In genomic region chr16:1610841-1611653, GRCh38 we compare ENCODE assay signal across 8 cellular contexts. TPM values are rescaled to one million over a fixed set of nuclear protein-coding genes. Genes with fewer than 3 reads are reported as not detected.
DNase-seq lines count a peak whose midpoint lies in the region; ATAC-seq and TF ChIP-seq lines count a peak whose summit lies in the region.

No MANE protein-coding gene starts in this region.

- H2AK5ac ChIP-seq in mesendoderm (ENCODE audit: low read length): no peak overlapping the region

- H4K5ac ChIP-seq in mesendoderm (ENCODE audit: low read length): no peak overlapping the region

- 0 out of 2 replicates have a peak, but pooled peaks cover 5% of the 10 kb centered on the region for H3F3A ChIP-seq in OCI-LY1 (ENCODE audit: insufficient read depth, low read length)

- H3K27me3 ChIP-seq in OCI-LY1 (ENCODE audit: insufficient read depth, low read length) (no peaks in the 10 kb centered on the region), mesendoderm (ENCODE audit: insufficient read depth, low read length, poor library complexity) (peaks cover 6% of the 10 kb centered on the region), upper lobe of left lung (no peaks in the 10 kb centered on the region)

- H3K56ac ChIP-seq in mesendoderm (ENCODE audit: low read length): peak overlapping the region; percentile 76

- no peak for TF ChIP-seq EP300 in upper lobe of left lung (IDR thresholded peaks at IDR 0.05)

- no peak overlapping the region for H2BK5ac ChIP-seq in mesendoderm (ENCODE audit: low read length)

- H3K4me3 ChIP-seq in OCI-LY1 (ENCODE audit: low read depth, low read length, poor library complexity, severe bottlenecking): peak overlapping the region; percentile 72
- H3K4me3 ChIP-seq in mesendoderm (ENCODE audit: low read length): no peak overlapping the region
- H3K4me3 ChIP-seq in upper lobe of left lung: peak overlapping the region; percentile 24 to 99 (median 88)

- peak overlapping the region; percentile 79 for H3K27ac ChIP-seq in OCI-LY1 (ENCODE audit: low read depth, low read length, poor library complexity, severe bottlenecking)
- H3K27ac ChIP-seq in cingulate gyrus (ENCODE audit: low read depth, low read length): peak overlapping the region; percentile 69
- peak overlapping the region; percentile 48 for H3K27ac ChIP-seq in mesendoderm (ENCODE audit: low read depth, low read length)
- peak overlapping the region; percentile 72 to 89 (median 84) for H3K27ac ChIP-seq in upper lobe of left lung

- H3K79me1 ChIP-seq in mesendoderm (ENCODE audit: low read length): peaks cover 14% of the 10 kb centered on the region

- peak overlapping the region; percentile 45 for H3K23ac ChIP-seq in mesendoderm (ENCODE audit: low read length)

- H3K9me3 ChIP-seq in OCI-LY1 (ENCODE audit: low read length) (no peaks in the 10 kb centered on the region), upper lobe of left lung (peaks cover 0 to 6% (median 0%) of the 10 kb centered on the region in 4 donors)

- no peak for TF ChIP-seq POLR2A in upper lobe of left lung (IDR thresholded peaks at IDR 0.05)

- H2BK120ac ChIP-seq in mesendoderm (ENCODE audit: low read depth, low read length): no peak overlapping the region

- H4K20me1 ChIP-seq in OCI-LY1 (ENCODE audit: insufficient read depth, low read length): no peaks in the 10 kb centered on the region

- peak; percentile 31 to 51 for ATAC-seq in upper lobe of left lung (ENCODE audit: low FRiP score in 2 of 2)

- H3K9me2 ChIP-seq in OCI-LY1 (ENCODE audit: low read depth, low read length): no peaks in the 10 kb centered on the region

- peaks cover 11% of the 10 kb centered on the region for H3K36me3 ChIP-seq in OCI-LY1 (ENCODE audit: insufficient read depth, low read length)
- peaks cover 2% of the 10 kb centered on the region for H3K36me3 ChIP-seq in mesendoderm (ENCODE audit: control insufficient read depth, insufficient read depth, low read length)
- peaks cover 0 to 10% (median 8%) of the 10 kb centered on the region in 4 donors for H3K36me3 ChIP-seq in upper lobe of left lung

- peak; percentile 4 for TF ChIP-seq CTCF in GM13977 (IDR thresholded peaks at IDR 0.05; ENCODE audit: extremely low read depth, insufficient read depth, missing control alignments)
- no peak for TF ChIP-seq CTCF in OCI-LY1 (IDR thresholded peaks at IDR 0.05; ENCODE audit: low read length)
- no peak for TF ChIP-seq CTCF in upper lobe of left lung (IDR thresholded peaks at IDR 0.05)

- in situ Hi-C loops in GM13977 (cut with MboI; ENCODE audit: low pct_unique_long_range_greater_than_20kb, low sequenced_read_pairs, unreplicated experiment): no loop called here

- WGBS in mesendoderm (ENCODE audit: extremely low coverage, insufficient coverage, low lambda C conversion rate): no CpG with 5 or more reads among the region's 66 CpGs
- WGBS in upper lobe of left lung, 2 donors: 6% methylated on average over 25 to 51 of the region's 66 CpGs

- H3K4me1 ChIP-seq in OCI-LY1 (ENCODE audit: insufficient read depth, low read length, severe bottlenecking) (peaks cover 46% of the 10 kb centered on the region), mesendoderm (ENCODE audit: control insufficient read depth, low read depth, low read length) (peaks cover 5% of the 10 kb centered on the region), upper lobe of left lung (peaks cover 43 to 58% (median 48%) of the 10 kb centered on the region in 4 donors)

- no peak overlapping the region for H2BK15ac ChIP-seq in mesendoderm (replicated peaks; ENCODE audit: low read depth)

- peak overlapping the region; percentile 0 for H3K18ac ChIP-seq in mesendoderm (ENCODE audit: low read length)

- H3K9ac ChIP-seq in OCI-LY1 (ENCODE audit: low read length): peak overlapping the region; percentile 65
- peak overlapping the region; percentile 65 for H3K9ac ChIP-seq in mesendoderm (ENCODE audit: low read length)

- peaks cover 29% of the 10 kb centered on the region for H3K79me2 ChIP-seq in OCI-LY1 (ENCODE audit: insufficient read depth, low read length)
- peaks cover 7% of the 10 kb centered on the region for H3K79me2 ChIP-seq in mesendoderm (ENCODE audit: control insufficient read depth, insufficient read depth, low read length)

- H3K4me2 ChIP-seq in OCI-LY1 (ENCODE audit: low read length) (peak overlapping the region; percentile 76), mesendoderm (ENCODE audit: low read length) (peak overlapping the region; percentile 67)

- H3K4ac ChIP-seq in mesendoderm (ENCODE audit: low read depth, low read length): peak overlapping the region; percentile 28

- DNase-seq in GM13977 (ENCODE audit: low spot score) (no peak), mesendoderm (no peak), upper lobe of left lung (no peak), superior temporal gyrus (ENCODE audit: extremely low spot score) (no peak), COLO829 (ENCODE audit: low spot score) (no peak)
- DNase-seq in NK-92 treated with Interleukin-12 subunit alpha and Interleukin-12 subunit beta, amount 100 ng/mL, for 24 hours (lab: John Stamatoyannopoulos, UW): no peak

- H4K8ac ChIP-seq in mesendoderm (ENCODE audit: low read depth, low read length): peak overlapping the region; percentile 15

- H2AFZ ChIP-seq in OCI-LY1 (ENCODE audit: low read length): no peak overlapping the region

RNA-seq across cellular contexts. Expression of gene IFT140, which starts 0.8 kb away (rescaled TPM):
- 4.0 TPM for polyA plus RNA-seq in mesendoderm (2013, experiment 1 of 2)
- 4.1 TPM for polyA plus RNA-seq in mesendoderm (2013, experiment 2 of 2)
- total RNA-seq in upper lobe of left lung: 100 to 1,000 TPM in 1 of 6 donors, 10 to 100 TPM in 5; 32.1 to 152 (median 49.8) TPM

RNA-seq across cellular contexts. Expression of gene CRAMP1, which starts 1.1 kb away (rescaled TPM):
- polyA plus RNA-seq in mesendoderm (2013, experiment 1 of 2): 8.7 TPM
- 9.6 TPM for polyA plus RNA-seq in mesendoderm (2013, experiment 2 of 2)
- total RNA-seq in upper lobe of left lung: 10 to 100 TPM; 16.3 to 57.6 (median 20.6) TPM
